Comparison of ENCODE assay signal across 18 cellular contexts in the genomic region with DNA sequence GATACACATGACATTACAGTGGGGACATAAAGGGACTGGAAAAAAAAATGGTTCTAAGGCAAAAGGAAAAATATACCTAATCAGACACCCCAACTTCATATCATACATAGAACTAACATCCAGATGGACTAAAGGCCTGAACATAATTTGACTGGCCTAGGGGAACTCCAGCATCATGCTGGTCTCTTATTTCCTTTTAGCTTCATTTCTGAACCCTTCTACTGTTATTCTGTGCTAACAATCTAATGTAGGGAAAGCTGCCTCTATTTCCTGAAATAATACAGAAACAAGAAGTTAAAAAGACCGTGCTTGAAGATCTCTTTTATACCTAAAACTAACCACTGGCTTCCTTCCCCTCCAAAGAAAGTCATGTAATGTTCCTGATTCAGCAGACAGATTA. TPM values are rescaled to one million over a fixed set of nuclear protein-coding genes. Genes with fewer than 3 reads are reported as not detected.
"Had no signal": no experiment of that assay in that cellular context is flagged by ENCODE, and none has a peak within 500 bp of the region (broad histone marks: within the 10 kb centered on the region; RNA-seq: fewer than 3 reads in every experiment).

No MANE protein-coding gene starts in this region.

- H3K36me3 ChIP-seq: ascending aorta, breast epithelium, neural progenitor cell, pancreas, transverse colon, vagina had no signal

- H3K9ac ChIP-seq: neural progenitor cell had no signal

- H3K27me3 ChIP-seq: ascending aorta, breast epithelium, neural progenitor cell, pancreas, transverse colon, vagina had no signal

- H3K4me2 ChIP-seq: neural progenitor cell had no signal

- H3K4me1 ChIP-seq: breast epithelium, pancreas had no signal

- H3K27ac ChIP-seq: ascending aorta, breast epithelium, neural progenitor cell, pancreas, transverse colon, vagina had no signal

- H3K9me3 ChIP-seq: ascending aorta, breast epithelium, pancreas, transverse colon, vagina had no signal

- H3K4me3 ChIP-seq: ascending aorta, breast epithelium, neural progenitor cell, pancreas, transverse colon, vagina had no signal

- FAIRE-seq: islet of Langerhans, pancreas, TTC549 had no signal

- DNase-seq: activated CD4-positive, alpha-beta T cell treated with anti-CD3 and anti-CD28 coated beads, Interleukin-2, amount 10 ng/mL, durations not matched to agents 7 days and 5 days; activated CD8-positive, alpha-beta memory T cell treated with anti-CD3 and anti-CD28 coated beads, Interleukin-2, amount 50 U/mL, for 48 hours; activated naive CD4-positive, alpha-beta T cell; endodermal cell; naive B cell; pancreas; stimulated activated CD4-positive, alpha-beta T cell treated with anti-CD3 and anti-CD28 coated beads, Interleukin-12 subunit alpha, Interleukin-12 subunit beta, amount 100 ng/mL, for 4 hours; stimulated activated CD4-positive, alpha-beta T cell treated with anti-CD3 and anti-CD28 coated beads, Interleukin-2, amount 100 ng/mL, for 24 hours; T-helper 2 cell; transverse colon had no signal

- H2AFZ ChIP-seq: neural progenitor cell had no signal

RNA-seq across cellular contexts. Expression of a gene that starts 36.8 kb away (rescaled TPM):
- total RNA-seq: activated CD4-positive, alpha-beta T cell treated with anti-CD3 and anti-CD28 coated beads, Interleukin-2, amount 10 ng/mL, durations not matched to agents 7 days and 5 days; dermis microvascular lymphatic vessel endothelial cell; lung microvascular endothelial cell had no signal
